ENCODE assay signal across 8 cellular contexts in the genomic region with DNA sequence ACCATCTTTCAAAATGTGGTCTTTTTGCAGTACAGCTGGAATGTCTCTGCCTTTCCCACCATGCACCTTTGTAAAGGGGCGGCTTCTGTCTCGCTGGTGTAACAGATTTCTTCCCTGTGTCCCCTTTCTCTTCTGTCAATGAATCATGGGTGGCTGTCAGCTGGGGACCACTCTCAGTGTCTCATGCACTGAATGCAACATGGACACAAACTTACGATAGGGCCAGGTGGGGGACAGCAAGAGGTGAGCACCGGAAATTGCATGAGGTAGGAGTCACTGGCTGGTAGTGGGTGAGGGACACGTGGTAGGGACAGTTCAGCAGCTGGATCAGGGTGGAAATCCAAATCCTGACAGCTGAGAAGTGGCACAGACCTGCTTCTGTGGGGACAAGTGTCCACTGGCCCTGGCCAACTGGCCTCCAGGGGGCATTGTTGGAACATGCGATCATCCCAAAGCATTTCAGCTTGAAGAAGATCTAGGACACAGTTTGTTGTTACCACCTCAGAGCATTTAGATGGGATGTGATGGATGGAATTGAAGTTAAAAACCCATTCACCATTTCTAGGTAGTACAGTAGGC.
A peak's percentile ranks its signal among the peaks of the same experiment; 100 is the strongest.
DNase-seq lines count a peak whose midpoint lies in the region; TF ChIP-seq lines count a peak whose summit lies in the region.
"Not testable (repeated sequence)": the region's sequence is repeated elsewhere in the genome, so short reads cannot be mapped to it uniquely, and the experiment has no call there.

No MANE protein-coding gene starts in this region.

- not testable (repeated sequence) for H3K79me2 ChIP-seq in mesendoderm (ENCODE audit: control insufficient read depth, insufficient read depth, low read length)

- not testable (repeated sequence) for H3K4me1 ChIP-seq in cardiac muscle cell (ENCODE audit: low read depth); mesendoderm (ENCODE audit: control insufficient read depth, low read depth, low read length)

- H4K5ac ChIP-seq in mesendoderm (ENCODE audit: low read length) = not testable (repeated sequence)

- not testable (repeated sequence) for H4K8ac ChIP-seq in mesendoderm (ENCODE audit: low read depth, low read length)

- not testable (repeated sequence) for H3K36me3 ChIP-seq in cardiac muscle cell; mesendoderm (ENCODE audit: control insufficient read depth, insufficient read depth, low read length)

- H3K9ac ChIP-seq in mesendoderm (ENCODE audit: low read length) = not testable (repeated sequence)

- H3K27me3 Mint-ChIP-seq in HFFc6 (ENCODE audit: insufficient read depth); type B pancreatic cell: not testable (repeated sequence)

- H3K23ac ChIP-seq in mesendoderm (ENCODE audit: low read length) = not testable (repeated sequence)

- not testable (repeated sequence) for H3K4ac ChIP-seq in mesendoderm (ENCODE audit: low read depth, low read length)

- H3K4me2 ChIP-seq in mesendoderm (ENCODE audit: low read length) = not testable (repeated sequence)

- peak; percentile 18 for DNase-seq in D341Med (ENCODE audit: low spot score)
- DNase-seq in HFFc6 = peak; percentile 15
- DNase-seq in NCI-H524 treated with DMSO at 0.1 percent for 48 hours (lab: John Stamatoyannopoulos, UW) = peak; percentile 10
- DNase-seq in UCSD-AML1 (lab: John Stamatoyannopoulos, UW; ENCODE audit: unreplicated experiment) = peak; percentile 22
- peak; percentile 23 for DNase-seq in cerebellar cortex (ENCODE audit: low spot score)
- DNase-seq in cardiac muscle cell (ENCODE audit: low read depth in 1 of 2, low spot score in 1 of 2) = peak; percentile 32 to 45
- peak; percentile 48 for DNase-seq in mesendoderm
- not testable (repeated sequence) for DNase-seq in type B pancreatic cell (ENCODE audit: extremely low spot score, unreplicated experiment)

- H3K18ac ChIP-seq in mesendoderm (ENCODE audit: low read length) = not testable (repeated sequence)

- H3K9me3 Mint-ChIP-seq in HFFc6, type B pancreatic cell: not testable (repeated sequence)

- not testable (repeated sequence) for H3K4me3 ChIP-seq in cardiac muscle cell; mesendoderm (ENCODE audit: low read length)

- not testable (repeated sequence) for H3K27ac Mint-ChIP-seq in HFFc6, type B pancreatic cell

- H3K56ac ChIP-seq in mesendoderm (ENCODE audit: low read length) = not testable (repeated sequence)

- not testable (repeated sequence) for H3K27ac ChIP-seq in cardiac muscle cell; mesendoderm (ENCODE audit: low read depth, low read length)

- H3K4me1 Mint-ChIP-seq in HFFc6 (ENCODE audit: low read depth); type B pancreatic cell (ENCODE audit: unreplicated experiment): not testable (repeated sequence)

- no CpG with 5 or more reads among the region's 6 CpGs for WGBS in mesendoderm (ENCODE audit: extremely low coverage, insufficient coverage, low lambda C conversion rate)

- H2BK120ac ChIP-seq in mesendoderm (ENCODE audit: low read depth, low read length) = not testable (repeated sequence)

- H3K79me1 ChIP-seq in mesendoderm (ENCODE audit: low read length) = not testable (repeated sequence)

- not testable (repeated sequence) for H3K36me3 Mint-ChIP-seq in HFFc6 (ENCODE audit: low read depth)
- peaks cover 23% of the 10 kb centered on the region for H3K36me3 Mint-ChIP-seq in type B pancreatic cell

- not testable (repeated sequence) for H2BK5ac ChIP-seq in mesendoderm (ENCODE audit: low read length)

- not testable (repeated sequence) for H2AK5ac ChIP-seq in mesendoderm (ENCODE audit: low read length)

- TF ChIP-seq CTCF in HFFc6 (IDR thresholded peaks at IDR 0.05) (peak; percentile 74), cardiac muscle cell (IDR thresholded peaks at IDR 0.05; ENCODE audit: low read depth, low read length) (peak; percentile 59), type B pancreatic cell (conservative IDR thresholded peaks at IDR 0.05) (peak; percentile 70)

- H3K27me3 ChIP-seq in cardiac muscle cell; mesendoderm (ENCODE audit: insufficient read depth, low read length, poor library complexity): not testable (repeated sequence)

- not testable (repeated sequence) for H3K9me3 ChIP-seq in cardiac muscle cell (ENCODE audit: low read depth)

- H3K4me3 Mint-ChIP-seq in HFFc6, type B pancreatic cell: not testable (repeated sequence)

- H2BK15ac ChIP-seq in mesendoderm (replicated peaks; ENCODE audit: low read depth) = not testable (repeated sequence)
